ENCODE assay signal across 9 cellular contexts in the genomic region with DNA sequence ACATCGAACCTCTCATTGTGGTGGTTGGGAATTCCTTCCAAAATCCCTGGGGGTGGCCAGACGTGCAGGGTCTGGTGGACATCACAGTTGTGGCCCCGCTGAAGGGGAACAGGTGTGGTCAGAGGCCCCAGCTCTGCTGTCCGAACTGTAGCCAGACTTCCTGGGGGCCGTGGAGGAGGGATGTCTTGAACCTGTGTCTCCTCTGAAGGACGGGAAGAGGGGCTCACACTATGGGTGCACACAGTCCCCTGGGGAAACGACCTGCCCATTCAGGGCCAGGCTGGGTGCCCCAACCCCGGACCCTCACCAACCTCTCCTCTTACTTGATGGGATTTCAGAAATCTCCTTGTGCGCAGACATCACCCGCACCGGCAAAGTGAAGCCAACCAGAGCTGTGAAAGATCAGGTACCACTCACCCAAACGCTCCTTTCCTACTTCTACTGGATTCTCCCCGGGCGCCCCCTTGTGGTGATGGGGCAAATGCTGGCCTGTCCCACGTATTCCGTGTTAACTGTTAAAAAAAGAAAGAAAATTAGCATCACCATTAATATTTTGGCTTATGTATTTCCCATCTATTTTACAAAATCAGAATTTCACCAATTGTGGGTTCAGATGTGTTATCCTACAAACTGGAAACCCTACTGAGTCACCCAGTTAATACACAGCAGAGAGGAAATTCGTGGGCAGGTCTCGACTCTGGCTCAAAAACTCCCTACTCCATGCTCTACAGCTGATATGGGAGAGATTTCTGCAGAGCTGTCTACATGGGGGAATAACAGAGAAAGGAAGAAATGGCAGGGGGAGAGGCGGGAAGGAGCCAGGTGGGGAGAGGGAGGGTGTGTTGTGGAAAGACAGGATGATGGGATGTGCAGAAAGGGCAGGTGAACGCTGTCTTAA.
A peak's percentile ranks its signal among the peaks of the same experiment; 100 is the strongest.
DNase-seq lines count a peak whose midpoint lies in the region; ATAC-seq and TF ChIP-seq lines count a peak whose summit lies in the region.
"Had no signal": no experiment of that assay in that cellular context is flagged by ENCODE, and none has a peak within 500 bp of the region (broad histone marks: within the 10 kb centered on the region; RNA-seq: fewer than 3 reads in every experiment).

No MANE protein-coding gene starts in this region.

- ATAC-seq in HG02642 (IDR thresholded peaks at IDR 0.05; ENCODE audit: poor library complexity, unreplicated experiment), result no peak

- H3K4me3 ChIP-seq in WI38 (ENCODE audit: low read depth, low read length) (no peak overlapping the region), cardiac fibroblast (replicated peaks in 1 of 2; ENCODE audit: low read depth in 2 of 2, low read length in 2 of 2) (no peak overlapping the region)
- H3K4me3 ChIP-seq: BLaER1 had no signal

- peak; percentile 90 for TF ChIP-seq CTCF in WI38 (IDR thresholded peaks at IDR 0.05; ENCODE audit: low read depth, low read length)
- peak; percentile 92 for TF ChIP-seq CTCF in cardiac fibroblast (IDR thresholded peaks at IDR 0.05; ENCODE audit: low read depth, low read length)

- peak; percentile 43 to 66 for DNase-seq in NCI-H2081 (lab: John Stamatoyannopoulos, UW)
- no peak for DNase-seq in NCI-H2081 treated with DMSO at 0.1 percent for 48 hours (lab: John Stamatoyannopoulos, UW)
- peak; percentile 68 for DNase-seq in NCI-H1694 treated with DMSO at 0.1 percent for 48 hours (lab: John Stamatoyannopoulos, UW)
- DNase-seq in cardiac fibroblast (ENCODE audit: low read depth in 2 of 2), result peak; percentile 67 to 68
- DNase-seq in left kidney (ENCODE audit: low read depth, low spot score), result peak; percentile 87
- DNase-seq in stimulated activated CD4-positive, alpha-beta T cell treated with anti-CD3 and anti-CD28 coated beads, Interleukin-4, amount 100 ng/mL, for 1 hour, result peak; percentile 74
